In genomic region chr12:29552994-29553748, GRCh38 we compare ENCODE assay signal across 1 cellular context.
TF ChIP-seq lines count a peak whose summit lies in the region.

No MANE protein-coding gene starts in this region.

TF ChIP-seq in GM23338, 12 proteins besides CTCF, POLR2A, EP300 and RAD21:
- TF ChIP-seq REST (IDR thresholded peaks at IDR 0.05; ENCODE audit: unreplicated experiment), result no peak
- TF ChIP-seq, protein P1, sequence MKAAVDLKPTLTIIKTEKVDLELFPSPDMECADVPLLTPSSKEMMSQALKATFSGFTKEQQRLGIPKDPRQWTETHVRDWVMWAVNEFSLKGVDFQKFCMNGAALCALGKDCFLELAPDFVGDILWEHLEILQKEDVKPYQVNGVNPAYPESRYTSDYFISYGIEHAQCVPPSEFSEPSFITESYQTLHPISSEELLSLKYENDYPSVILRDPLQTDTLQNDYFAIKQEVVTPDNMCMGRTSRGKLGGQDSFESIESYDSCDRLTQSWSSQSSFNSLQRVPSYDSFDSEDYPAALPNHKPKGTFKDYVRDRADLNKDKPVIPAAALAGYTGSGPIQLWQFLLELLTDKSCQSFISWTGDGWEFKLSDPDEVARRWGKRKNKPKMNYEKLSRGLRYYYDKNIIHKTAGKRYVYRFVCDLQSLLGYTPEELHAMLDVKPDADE (IDR thresholded peaks at IDR 0.05), result no peak
- TF ChIP-seq JUNB (IDR thresholded peaks at IDR 0.05; ENCODE audit: unreplicated experiment), result no peak
- TF ChIP-seq ZNF331 (CRISPR knock-in tag; IDR thresholded peaks at IDR 0.05; ENCODE audit: low read depth), result no peak
- TF ChIP-seq EZH2 (IDR thresholded peaks at IDR 0.05; ENCODE audit: low read depth, unreplicated experiment), result no peak
- no peak for TF ChIP-seq NANOG (IDR thresholded peaks at IDR 0.05; ENCODE audit: borderline replicate concordance)
- TF ChIP-seq STAT1 (IDR thresholded peaks at IDR 0.05; ENCODE audit: unreplicated experiment), result no peak
- no peak for TF ChIP-seq ZNF462 (CRISPR knock-in tag; IDR thresholded peaks at IDR 0.05)
- no peak for TF ChIP-seq ZNF114 (CRISPR knock-in tag; IDR thresholded peaks at IDR 0.05)
